ENCODE assay signal across 8 cellular contexts in genomic region chr20:36606171-36607116, GRCh38. TPM values are rescaled to one million over a fixed set of nuclear protein-coding genes. Genes with fewer than 3 reads are reported as not detected.
DNase-seq lines count a peak whose midpoint lies in the region; ATAC-seq and TF ChIP-seq lines count a peak whose summit lies in the region.

No MANE protein-coding gene starts in this region.

- in situ Hi-C loops in ACHN (cut with HindIII; ENCODE audit: low pct_ligation_motif_present, low pct_unique_long_range_greater_than_20kb, low sequenced_read_pairs): no loop called here

- H3K4me3 ChIP-seq in HFF-Myc (replicated peaks; ENCODE audit: low read depth, low read length) (peak overlapping the region; percentile 97), esophagus (ENCODE audit: low read depth in 1 of 2, low read length in 2 of 2) (peak overlapping the region; percentile 87 to 97)

- 2% methylated on average over 29 of the region's 29 CpGs for WGBS in esophagus, 2 donors

- peaks cover 43% of the 10 kb centered on the region for H3K36me3 Mint-ChIP-seq in T-helper 2 cell treated with Interferon-gamma antibody and Interleukin-4, amounts not matched to agents 5 μg/mL and 100 μg/mL, for 36 hours (ENCODE audit: low read depth)
- H3K36me3 Mint-ChIP-seq in osteocyte (ENCODE audit: unreplicated experiment): peaks cover 4% of the 10 kb centered on the region

- TF ChIP-seq CTCF in HFF-Myc (IDR thresholded peaks at IDR 0.05; ENCODE audit: low read depth, low read length, missing control alignments): no peak
- no peak for TF ChIP-seq CTCF in osteocyte (IDR thresholded peaks at IDR 0.05)

- H3K27me3 Mint-ChIP-seq in T-helper 2 cell treated with Interferon-gamma antibody and Interleukin-4, amounts not matched to agents 5 μg/mL and 100 μg/mL, for 36 hours (ENCODE audit: low read depth): no peaks in the 10 kb centered on the region
- no peaks in the 10 kb centered on the region for H3K27me3 Mint-ChIP-seq in osteocyte (ENCODE audit: unreplicated experiment)

- H3K4me3 Mint-ChIP-seq in T-helper 2 cell treated with Interferon-gamma antibody and Interleukin-4, amounts not matched to agents 5 μg/mL and 100 μg/mL, for 36 hours: peak overlapping the region; percentile 98
- peak overlapping the region; percentile 95 for H3K4me3 Mint-ChIP-seq in osteocyte (ENCODE audit: unreplicated experiment)

- H3K9me3 ChIP-seq in esophagus (ENCODE audit: control insufficient read depth in 2 of 2, insufficient read depth in 1 of 2, low read depth in 1 of 2, low read length in 1 of 2): no peaks in the 10 kb centered on the region

- peaks cover 0 to 15% of the 10 kb centered on the region in 2 donors for H3K36me3 ChIP-seq in esophagus (ENCODE audit: control insufficient read depth in 2 of 2, insufficient read depth in 2 of 2, low read length in 1 of 2)

- peaks cover 22% of the 10 kb centered on the region for H3K4me1 Mint-ChIP-seq in T-helper 2 cell treated with Interferon-gamma antibody and Interleukin-4, amounts not matched to agents 5 μg/mL and 100 μg/mL, for 36 hours (ENCODE audit: low read depth)
- H3K4me1 Mint-ChIP-seq in osteocyte (ENCODE audit: unreplicated experiment): peaks cover 23% of the 10 kb centered on the region

- peaks cover 0 to 9% of the 10 kb centered on the region in 2 donors for H3K4me1 ChIP-seq in esophagus (ENCODE audit: control insufficient read depth in 2 of 2, insufficient read depth in 2 of 2, low read length in 1 of 2)

- no peak for ATAC-seq in HG03520 (IDR thresholded peaks at IDR 0.05; ENCODE audit: unreplicated experiment)

- no peaks in the 10 kb centered on the region for H3K9me3 Mint-ChIP-seq in T-helper 2 cell treated with Interferon-gamma antibody and Interleukin-4, amounts not matched to agents 5 μg/mL and 100 μg/mL, for 36 hours
- H3K9me3 Mint-ChIP-seq in osteocyte (ENCODE audit: unreplicated experiment): no peaks in the 10 kb centered on the region

- peak overlapping the region; percentile 97 for H3K27ac ChIP-seq in esophagus (ENCODE audit: low read depth in 2 of 2, low read length in 1 of 2)

- peak; percentile 7 for DNase-seq in ACHN
- no peak for DNase-seq in HFF-Myc (ENCODE audit: extremely low read depth, low read depth)
- no peak for DNase-seq in T-helper 2 cell treated with Interferon-gamma antibody and Interleukin-4, amounts not matched to agents 5 μg/mL and 100 μg/mL, for 36 hours (ENCODE audit: low spot score)
- DNase-seq in osteocyte (ENCODE audit: extremely low spot score, unreplicated experiment): no peak
- no peak for DNase-seq in retina
- DNase-seq in activated gamma-delta T cell treated with Interleukin-2 at 50 U/mL for 16 hours: no peak

- H3K27ac Mint-ChIP-seq in T-helper 2 cell treated with Interferon-gamma antibody and Interleukin-4, amounts not matched to agents 5 μg/mL and 100 μg/mL, for 36 hours: peak overlapping the region; percentile 94
- H3K27ac Mint-ChIP-seq in osteocyte (ENCODE audit: unreplicated experiment): peak overlapping the region; percentile 88

- H3K27me3 ChIP-seq in esophagus (ENCODE audit: control insufficient read depth in 1 of 2, insufficient read depth in 2 of 2, low read length in 2 of 2): no peaks in the 10 kb centered on the region

RNA-seq across cellular contexts. Expression of gene RAB5IF, which starts 0.9 kb away (rescaled TPM):
- 100 to 1,000 TPM; 262 to 270 TPM for polyA plus RNA-seq in esophagus
- total RNA-seq in osteocyte: 65.2 and 69.4 TPM in 2 replicates

RNA-seq across cellular contexts. Expression of gene TGIF2, which starts 33.0 kb away (rescaled TPM):
- polyA plus RNA-seq in esophagus: 1 to 10 TPM; 1.4 to 3.6 TPM
- total RNA-seq in osteocyte: 29.2 and 35.0 TPM in 2 replicates

RNA-seq across cellular contexts. Expression of gene SLA2, which starts 39.6 kb away (rescaled TPM):
- polyA plus RNA-seq in esophagus: under 1 TPM; 0.55 to 0.57 TPM
- not detected in 2 replicates for total RNA-seq in osteocyte
